20 cellular contexts compared by ENCODE assay signal in the genomic region with DNA sequence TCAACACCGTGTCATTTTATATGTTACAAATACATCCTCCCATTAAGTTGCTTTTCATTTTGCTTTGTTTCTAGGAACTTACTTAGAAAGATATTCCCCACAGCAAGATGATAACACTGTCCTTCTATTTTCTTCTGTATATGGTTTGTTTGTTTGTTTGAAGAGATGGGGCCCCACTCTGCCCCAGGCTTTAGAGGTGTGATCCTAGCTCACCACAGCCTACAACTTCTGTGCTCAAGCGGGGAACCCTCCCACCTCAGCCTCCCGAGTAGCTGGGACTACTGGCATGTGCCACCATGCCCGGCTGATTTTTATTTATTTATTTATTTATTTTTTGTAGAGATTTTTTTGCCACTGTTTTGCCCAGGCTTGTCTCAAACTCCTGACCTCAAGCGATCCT. TPM values are rescaled to one million over a fixed set of nuclear protein-coding genes. Genes with fewer than 3 reads are reported as not detected.
DNase-seq lines count a peak whose midpoint lies in the region; ATAC-seq and TF ChIP-seq lines count a peak whose summit lies in the region.
"Had no signal": no experiment of that assay in that cellular context is flagged by ENCODE, and none has a peak within 500 bp of the region (broad histone marks: within the 10 kb centered on the region; RNA-seq: fewer than 3 reads in every experiment).

No MANE protein-coding gene starts in this region.

- TF ChIP-seq CTCF in Calu3 (IDR thresholded peaks at IDR 0.05; ENCODE audit: unreplicated experiment) (no peak), Peyer's patch (IDR thresholded peaks at IDR 0.05) (no peak), stomach (IDR thresholded peaks at IDR 0.05) (no peak)

- H3K27ac Mint-ChIP-seq in Calu3 (ENCODE audit: unreplicated experiment) = peak overlapping the region; percentile 73
- H3K27ac Mint-ChIP-seq in naive thymus-derived CD4-positive, alpha-beta T cell = no peak overlapping the region
- H3K27ac Mint-ChIP-seq: CD4-positive, CD25-positive, alpha-beta regulatory T cell; CD8-positive, alpha-beta memory T cell; GM23338; HFFc6 had no signal

- H3K36me3 ChIP-seq in Peyer's patch (peaks cover 0 to 11% (median 0%) of the 10 kb centered on the region in 3 donors), stomach (peaks cover 0 to 26% (median 13%) of the 10 kb centered on the region in 4 donors)
- peaks cover 0 to 9% (median under 1%) of the 10 kb centered on the region in 3 experiments for H3K36me3 ChIP-seq in naive thymus-derived CD4-positive, alpha-beta T cell (ENCODE audit: control insufficient read depth in 2 of 3, insufficient read depth in 3 of 3, low read length in 3 of 3)
- H3K36me3 ChIP-seq: BE2C had no signal

- H3K9me3 ChIP-seq in Peyer's patch (no peaks in the 10 kb centered on the region), stomach (peaks cover 0 to 10% (median 2%) of the 10 kb centered on the region in 4 donors)
- H3K9me3 ChIP-seq in naive thymus-derived CD4-positive, alpha-beta T cell (ENCODE audit: control insufficient read depth in 2 of 3, low read length in 3 of 3) = no peaks in the 10 kb centered on the region
- H3K9me3 ChIP-seq: BE2C had no signal

- CTCF ChIA-PET in Calu3 (lab: Charles Lee) = interaction anchor here (0.7 to 1.2 kb wide), 4 partner anchors 23 to 934 kb away, joined by 3 to 6 read pairs (median 6); no protein-coding TSS in a partner anchor
- CTCF ChIA-PET in naive thymus-derived CD4-positive, alpha-beta T cell (lab: Charles Lee) = no interaction called here

- intact Hi-C loops in Calu3 (cut with micrococcal nuclease; ENCODE audit: unreplicated experiment) (no loop called here), left colon (cut with DNase I, micrococcal nuclease) (no loop called here), stomach (cut with DNase I; ENCODE audit: low total_unique reads) (no loop called here)
- intact Hi-C loops in naive thymus-derived CD4-positive, alpha-beta T cell (cut with micrococcal nuclease) = no loop called here

- TF ChIP-seq POLR2A in Peyer's patch (IDR thresholded peaks at IDR 0.05) (no peak), stomach (IDR thresholded peaks at IDR 0.05) (no peak)

- peaks cover 29% of the 10 kb centered on the region for H3K4me1 Mint-ChIP-seq in Calu3 (ENCODE audit: low read depth, unreplicated experiment)
- peaks cover 0 to 14% (median 10%) of the 10 kb centered on the region in 7 donors for H3K4me1 Mint-ChIP-seq in naive thymus-derived CD4-positive, alpha-beta T cell
- H3K4me1 Mint-ChIP-seq: GM23338 had no signal

- H3K36me3 Mint-ChIP-seq in Calu3 (ENCODE audit: insufficient read depth, unreplicated experiment) = no peaks in the 10 kb centered on the region
- peaks cover 14 to 87% (median 64%) of the 10 kb centered on the region in 5 donors for H3K36me3 Mint-ChIP-seq in naive thymus-derived CD4-positive, alpha-beta T cell

- H3K4me1 ChIP-seq in Peyer's patch (peaks cover 0 to 12% (median 5%) of the 10 kb centered on the region in 4 donors), stomach (peaks cover 0 to 25% (median 10%) of the 10 kb centered on the region in 4 donors)
- no peaks in the 10 kb centered on the region for H3K4me1 ChIP-seq in naive thymus-derived CD4-positive, alpha-beta T cell (ENCODE audit: control insufficient read depth in 2 of 2, insufficient read depth in 2 of 2, low read length in 2 of 2)
- H3K4me1 ChIP-seq: BE2C had no signal

- H3K4me3 Mint-ChIP-seq in Calu3 (ENCODE audit: low read depth, unreplicated experiment) = peak overlapping the region; percentile 12
- H3K4me3 Mint-ChIP-seq in naive thymus-derived CD4-positive, alpha-beta T cell = no peak overlapping the region
- H3K4me3 Mint-ChIP-seq: CD4-positive, CD25-positive, alpha-beta regulatory T cell; CD8-positive, alpha-beta memory T cell; GM23338; HFFc6 had no signal

- POLR2A ChIA-PET in naive thymus-derived CD4-positive, alpha-beta T cell (lab: Charles Lee) = no interaction called here

- peak; percentile 19 for ATAC-seq in left colon
- no peak for ATAC-seq in naive thymus-derived CD4-positive, alpha-beta T cell
- ATAC-seq: GM23338, K562 had no signal

- no TSS peak for BruUV-seq in Calu3 (replicated peaks; lab: Mats Ljungman, UMichigan)

- no peak for DNase-seq in Calu3
- DNase-seq in Peyer's patch = no peak
- DNase-seq in left colon = peak in 1 of 2 donors; percentile 12
- no peak for DNase-seq in stomach
- DNase-seq in foreskin melanocyte = no peak
- no peak for DNase-seq in naive thymus-derived CD4-positive, alpha-beta T cell
- no peak for DNase-seq in SIG-M5 (lab: John Stamatoyannopoulos, UW)
- DNase-seq: ACHN; BE2C; C1 segment of cervical spinal cord; CD4-positive, CD25-positive, alpha-beta regulatory T cell; CD8-positive, alpha-beta memory T cell; COR-L47; DMS79; GDM1; HCEC 1CT; HFFc6; IMR-90 had no signal

- H3K27ac ChIP-seq in Peyer's patch = peak overlapping the region in 3 of 4 donors; percentile 48 to 77 (median 70)
- peak overlapping the region; percentile 59 to 86 (median 81) for H3K27ac ChIP-seq in stomach
- no peak overlapping the region for H3K27ac ChIP-seq in naive thymus-derived CD4-positive, alpha-beta T cell (ENCODE audit: low read depth, low read length)

- H3K27me3 ChIP-seq in Peyer's patch (no peaks in the 10 kb centered on the region), stomach (no peaks in the 10 kb centered on the region)
- no peaks in the 10 kb centered on the region for H3K27me3 ChIP-seq in naive thymus-derived CD4-positive, alpha-beta T cell (ENCODE audit: control insufficient read depth in 2 of 2, insufficient read depth in 2 of 2, low read length in 2 of 2)
- H3K27me3 ChIP-seq: BE2C had no signal

- H3K4me3 ChIP-seq in Peyer's patch (peak overlapping the region in 2 of 4 donors; percentile 14 to 16), stomach (peak overlapping the region in 1 of 4 donors; percentile 2)
- no peak overlapping the region for H3K4me3 ChIP-seq in naive thymus-derived CD4-positive, alpha-beta T cell (ENCODE audit: low read length)
- H3K4me3 ChIP-seq: GM23338, K562 had no signal

- no peak for TF ChIP-seq EP300 in stomach (IDR thresholded peaks at IDR 0.05)

- peaks cover 3% of the 10 kb centered on the region for H3K9me3 Mint-ChIP-seq in Calu3 (ENCODE audit: low read depth, unreplicated experiment)
- H3K9me3 Mint-ChIP-seq in naive thymus-derived CD4-positive, alpha-beta T cell = peaks cover 0 to 11% (median 4%) of the 10 kb centered on the region in 11 donors
- H3K9me3 Mint-ChIP-seq: CD8-positive, alpha-beta memory T cell; HFFc6 had no signal

- WGBS in stomach, 5 donors = 42 to 73% (median 52%) methylated on average over 5 of the region's 5 CpGs

- H3K27me3 Mint-ChIP-seq in Calu3 (ENCODE audit: unreplicated experiment) = no peaks in the 10 kb centered on the region
- H3K27me3 Mint-ChIP-seq in naive thymus-derived CD4-positive, alpha-beta T cell = no peaks in the 10 kb centered on the region
- H3K27me3 Mint-ChIP-seq: CD4-positive, CD25-positive, alpha-beta regulatory T cell; CD8-positive, alpha-beta memory T cell had no signal

RNA-seq across cellular contexts. Expression of a gene that starts 14.2 kb away (rescaled TPM):
- total RNA-seq in Calu3 (2022) (52.5 and 58.2 TPM in 2 replicates), Peyer's patch (100 to 1,000 TPM; 197 to 375 (median 215) TPM), left colon (100 to 1,000 TPM; 148 to 229 TPM), stomach (100 to 1,000 TPM in 4 of 5 donors, 10 to 100 TPM in 1; 84.6 to 262 (median 143) TPM)
- polyA plus RNA-seq in stomach = 100 to 1,000 TPM in 1 of 3 donors, 10 to 100 TPM in 2; 83.7 to 136 (median 92.3) TPM
- total RNA-seq in naive thymus-derived CD4-positive, alpha-beta T cell = 10 to 100 TPM; 12.7 to 33.9 (median 18.3) TPM
- polyA plus RNA-seq in naive thymus-derived CD4-positive, alpha-beta T cell = 10 to 100 TPM; 16.0 to 20.8 TPM
